Comparison of ENCODE assay signal across 23 cellular contexts in genomic region chr5:77892061-77893010, GRCh38.
DNase-seq lines count a peak whose midpoint lies in the region; ATAC-seq and TF ChIP-seq lines count a peak whose summit lies in the region.
"Had no signal": no experiment of that assay in that cellular context is flagged by ENCODE, and none has a peak within 500 bp of the region (broad histone marks: within the 10 kb centered on the region; RNA-seq: fewer than 3 reads in every experiment).

No MANE protein-coding gene starts in this region.

- no peak overlapping the region for H3K4me3 ChIP-seq in GM23338
- no peak overlapping the region for H3K4me3 ChIP-seq in dorsolateral prefrontal cortex
- H3K4me3 ChIP-seq in PC-9 = no peak overlapping the region
- H3K4me3 ChIP-seq: thyroid gland had no signal

- POLR2A ChIA-PET in PC-9 (lab: Charles Lee; ENCODE audit: unreplicated experiment) = no interaction called here

- no peak overlapping the region for H3K27ac ChIP-seq in GM23338 (ENCODE audit: low read depth)
- H3K27ac ChIP-seq in dorsolateral prefrontal cortex = peak overlapping the region in 33 of 59 donors; percentile 0 to 79 (median 60)
- no peak overlapping the region for H3K27ac ChIP-seq in PC-9
- H3K27ac ChIP-seq: neutrophil, thyroid gland had no signal

- no peaks in the 10 kb centered on the region for H3K27me3 ChIP-seq in GM23338 (ENCODE audit: insufficient read depth)
- H3K27me3 ChIP-seq in dorsolateral prefrontal cortex = no peaks in the 10 kb centered on the region
- H3K27me3 ChIP-seq in PC-9 (ENCODE audit: insufficient read depth, low read depth) = no peaks in the 10 kb centered on the region
- H3K27me3 ChIP-seq: neutrophil, thyroid gland had no signal

- no peaks in the 10 kb centered on the region for H3K9me3 ChIP-seq in PC-9 (ENCODE audit: insufficient read depth, low read depth)
- H3K9me3 ChIP-seq: neutrophil, thyroid gland had no signal

- H4K20me1 ChIP-seq in GM23338 (replicated peaks; ENCODE audit: insufficient read depth) = no peaks in the 10 kb centered on the region
- no peaks in the 10 kb centered on the region for H4K20me1 ChIP-seq in PC-9 (ENCODE audit: insufficient read depth)

- no peaks in the 10 kb centered on the region for H3F3A ChIP-seq in GM23338 (replicated peaks; ENCODE audit: low read depth)
- no peaks in the 10 kb centered on the region for H3F3A ChIP-seq in PC-9 (ENCODE audit: insufficient read depth, low read depth)

- H3K4me2 ChIP-seq in GM23338 = no peak overlapping the region
- no peak overlapping the region for H3K4me2 ChIP-seq in PC-9

- CTCF ChIA-PET in PC-9 (lab: Charles Lee) = no interaction called here

- H3K27me3 Mint-ChIP-seq in GM23338 (ENCODE audit: insufficient read depth, low read depth, poor library complexity) = no peaks in the 10 kb centered on the region
- H3K27me3 Mint-ChIP-seq in stimulated activated naive CD8-positive, alpha-beta T cell treated with anti-CD3 and anti-CD28 coated beads, Interleukin-15, amount 100 ng/mL, for 72 hours = peaks cover 9% of the 10 kb centered on the region
- H3K27me3 Mint-ChIP-seq: activated CD4-positive, alpha-beta memory T cell treated with anti-CD3 and anti-CD28 coated beads, Interleukin-2, amount 10 ng/mL, durations not matched to agents 7 days and 5 days had no signal

- no TSS peak for BruUV-seq in PC-9 (replicated peaks; lab: Mats Ljungman, UMichigan)

- H3K4me3 Mint-ChIP-seq in GM23338 = no peak overlapping the region
- H3K4me3 Mint-ChIP-seq in stimulated activated naive CD8-positive, alpha-beta T cell treated with anti-CD3 and anti-CD28 coated beads, Interleukin-15, amount 100 ng/mL, for 72 hours = no peak overlapping the region
- H3K4me3 Mint-ChIP-seq: activated CD4-positive, alpha-beta memory T cell treated with anti-CD3 and anti-CD28 coated beads, Interleukin-2, amount 10 ng/mL, durations not matched to agents 7 days and 5 days; CD14-positive monocyte; T-helper 17 cell; WTC11 had no signal

- H3K9me3 Mint-ChIP-seq in GM23338 = no peaks in the 10 kb centered on the region
- H3K9me3 Mint-ChIP-seq in stimulated activated naive CD8-positive, alpha-beta T cell treated with anti-CD3 and anti-CD28 coated beads, Interleukin-15, amount 100 ng/mL, for 72 hours = no peaks in the 10 kb centered on the region
- H3K9me3 Mint-ChIP-seq: activated CD4-positive, alpha-beta memory T cell treated with anti-CD3 and anti-CD28 coated beads, Interleukin-2, amount 10 ng/mL, durations not matched to agents 7 days and 5 days; CD14-positive monocyte; WTC11 had no signal

- intact Hi-C loops in dorsolateral prefrontal cortex (cut with DNase I) = no loop called here
- intact Hi-C loops in PC-9 (cut with micrococcal nuclease; ENCODE audit: unreplicated experiment) = no loop called here

- TF ChIP-seq CTCF in GM23338 (conservative IDR thresholded peaks at IDR 0.05; ENCODE audit: low read depth in 2 of 2) = no peak
- TF ChIP-seq CTCF in dorsolateral prefrontal cortex (IDR thresholded peaks at IDR 0.05 in 54 of 56, conservative IDR thresholded peaks at IDR 0.05 in 2 of 56; ENCODE audit: low read depth in 1 of 56, partially characterized antibody in 56 of 56) = no peak
- no peak for TF ChIP-seq CTCF in PC-9 (conservative IDR thresholded peaks at IDR 0.05)

- H3K36me3 ChIP-seq in GM23338 (ENCODE audit: insufficient read depth) (no peaks in the 10 kb centered on the region), PC-9 (ENCODE audit: low read depth) (no peaks in the 10 kb centered on the region)
- H3K36me3 ChIP-seq: neutrophil, thyroid gland had no signal

- no peak overlapping the region for H3K27ac Mint-ChIP-seq in GM23338
- peak overlapping the region in 1 of 2 donors; percentile 22 for H3K27ac Mint-ChIP-seq in stimulated activated naive CD8-positive, alpha-beta T cell treated with anti-CD3 and anti-CD28 coated beads, Interleukin-15, amount 100 ng/mL, for 72 hours
- H3K27ac Mint-ChIP-seq: activated CD4-positive, alpha-beta memory T cell treated with anti-CD3 and anti-CD28 coated beads, Interleukin-2, amount 10 ng/mL, durations not matched to agents 7 days and 5 days; T-helper 17 cell; WTC11 had no signal

- no peaks in the 10 kb centered on the region for H3K4me1 ChIP-seq in GM23338 (ENCODE audit: insufficient read depth)
- H3K4me1 ChIP-seq in PC-9 (replicated peaks; ENCODE audit: insufficient read depth) = peaks cover 16% of the 10 kb centered on the region
- H3K4me1 ChIP-seq: thyroid gland had no signal

- no peak overlapping the region for H2AFZ ChIP-seq in GM23338
- no peak overlapping the region for H2AFZ ChIP-seq in PC-9

- peak; percentile 64 for ATAC-seq in GM23338
- no peak for ATAC-seq in stimulated activated naive CD8-positive, alpha-beta T cell treated with anti-CD3 and anti-CD28 coated beads, Interleukin-15, amount 100 ng/mL, for 72 hours
- ATAC-seq: T-helper 17 cell, WTC11 had no signal

- H3K9me2 ChIP-seq in GM23338 (ENCODE audit: insufficient read depth) (no peaks in the 10 kb centered on the region), PC-9 (ENCODE audit: insufficient read depth) (no peaks in the 10 kb centered on the region)

- H3K79me2 ChIP-seq in GM23338 (replicated peaks; ENCODE audit: insufficient read depth) = no peaks in the 10 kb centered on the region
- no peaks in the 10 kb centered on the region for H3K79me2 ChIP-seq in PC-9 (ENCODE audit: low read depth)

- H3K36me3 Mint-ChIP-seq in GM23338 (ENCODE audit: low read depth) = no peaks in the 10 kb centered on the region
- H3K36me3 Mint-ChIP-seq: WTC11 had no signal

- no peaks in the 10 kb centered on the region for H3K4me1 Mint-ChIP-seq in GM23338
- no peaks in the 10 kb centered on the region for H3K4me1 Mint-ChIP-seq in stimulated activated naive CD8-positive, alpha-beta T cell treated with anti-CD3 and anti-CD28 coated beads, Interleukin-15, amount 100 ng/mL, for 72 hours
- H3K4me1 Mint-ChIP-seq: activated CD4-positive, alpha-beta memory T cell treated with anti-CD3 and anti-CD28 coated beads, Interleukin-2, amount 10 ng/mL, durations not matched to agents 7 days and 5 days; WTC11 had no signal

- DNase-seq in NCI-H345 (lab: John Stamatoyannopoulos, UW) = peak; percentile 62
- DNase-seq in NCI-H345 treated with DMSO at 0.1 percent for 48 hours (lab: John Stamatoyannopoulos, UW; ENCODE audit: unreplicated experiment) = no peak
- no peak for DNase-seq in GM23338 (ENCODE audit: low spot score)
- DNase-seq in NCI-H82 (lab: John Stamatoyannopoulos, UW) = peak; percentile 99
- DNase-seq in dorsolateral prefrontal cortex = no peak
- no peak for DNase-seq in stimulated activated naive CD8-positive, alpha-beta T cell treated with anti-CD3 and anti-CD28 coated beads, Interleukin-15, amount 100 ng/mL, for 72 hours
- DNase-seq in PC-9 = no peak
- DNase-seq in SW480 (ENCODE audit: low spot score) = no peak
- DNase-seq: activated CD4-positive, alpha-beta memory T cell treated with anti-CD3 and anti-CD28 coated beads, Interleukin-2, amount 10 ng/mL, durations not matched to agents 7 days and 5 days; activated gamma-delta T cell treated with Interleukin-2 at 50 U/mL for 16 hours; DMS 273 treated with DMSO at 0.1 percent for 48 hours; GF-D8; KBM-7; NCI-H226; SHP77 treated with DMSO at 0.1 percent for 48 hours; small intestine; stimulated activated CD4-positive, alpha-beta T cell treated with anti-CD3 and anti-CD28 coated beads, Interleukin-2, amount 100 ng/mL, for 48 hours; stimulated activated naive CD4-positive, alpha-beta T cell treated with Interleukin-2 at 50 U/mL for 16 hours; T-helper 17 cell; thyroid gland had no signal

TF ChIP-seq in GM23338, 12 proteins besides CTCF, POLR2A, EP300 and RAD21 (continues in another document):
- no peak for TF ChIP-seq STAT1 (IDR thresholded peaks at IDR 0.05; ENCODE audit: unreplicated experiment)
- TF ChIP-seq, protein P1, sequence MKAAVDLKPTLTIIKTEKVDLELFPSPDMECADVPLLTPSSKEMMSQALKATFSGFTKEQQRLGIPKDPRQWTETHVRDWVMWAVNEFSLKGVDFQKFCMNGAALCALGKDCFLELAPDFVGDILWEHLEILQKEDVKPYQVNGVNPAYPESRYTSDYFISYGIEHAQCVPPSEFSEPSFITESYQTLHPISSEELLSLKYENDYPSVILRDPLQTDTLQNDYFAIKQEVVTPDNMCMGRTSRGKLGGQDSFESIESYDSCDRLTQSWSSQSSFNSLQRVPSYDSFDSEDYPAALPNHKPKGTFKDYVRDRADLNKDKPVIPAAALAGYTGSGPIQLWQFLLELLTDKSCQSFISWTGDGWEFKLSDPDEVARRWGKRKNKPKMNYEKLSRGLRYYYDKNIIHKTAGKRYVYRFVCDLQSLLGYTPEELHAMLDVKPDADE (IDR thresholded peaks at IDR 0.05) = no peak

Comparison
In these comparisons a context has a peak if more than half of its experiments do, and no peak if none do; other contexts are left out.
1. DNase-seq: peak in NCI-H345 (single experiment) and NCI-H82 (single experiment); none in NCI-H345 treated with DMSO at 0.1 percent for 48 hours (single experiment), GM23338 (single experiment), dorsolateral prefrontal cortex (0 of 10), stimulated activated naive CD8-positive, alpha-beta T cell treated with anti-CD3 and anti-CD28 coated beads, Interleukin-15, amount 100 ng/mL, for 72 hours (0 of 2), PC-9 (0 of 2) and SW480 (single experiment).
2. H3K27ac ChIP-seq: peak in dorsolateral prefrontal cortex (33 of 59); none in GM23338 (single experiment) and PC-9 (single experiment).